10 cellular contexts compared by ENCODE assay signal in genomic region chr13:33205804-33206221, GRCh38.
DNase-seq lines count a peak whose midpoint lies in the region; ATAC-seq and TF ChIP-seq lines count a peak whose summit lies in the region.
"Had no signal": no experiment of that assay in that cellular context is flagged by ENCODE, and none has a peak within 500 bp of the region (broad histone marks: within the 10 kb centered on the region; RNA-seq: fewer than 3 reads in every experiment).

No MANE protein-coding gene starts in this region.

- 54 to 58% methylated on average over 6 of the region's 6 CpGs for WGBS in testis, 2 donors

- H3K4me1 Mint-ChIP-seq in activated T-cell treated with anti-CD3 and anti-CD28 coated beads, Interleukin-2, amount 50 U/mL, for 72 hours (ENCODE audit: low read depth), result peaks cover 23% of the 10 kb centered on the region

- no peak for TF ChIP-seq POLR2A in testis (IDR thresholded peaks at IDR 0.05)

- H3K27ac Mint-ChIP-seq in activated T-cell treated with anti-CD3 and anti-CD28 coated beads, Interleukin-2, amount 50 U/mL, for 72 hours, result no peak overlapping the region

- no peak for DNase-seq in activated T-cell treated with anti-CD3 and anti-CD28 coated beads, Interleukin-2, amount 50 U/mL, for 72 hours
- DNase-seq in activated T-cell treated with anti-CD3 and anti-CD28 coated beads for 4 hours (no peak), NCI-H1694 (lab: John Stamatoyannopoulos, UW) (peak; percentile 8), foreskin melanocyte (peak; percentile 69), upper lobe of right lung (no peak), ureter (ENCODE audit: low spot score) (no peak), testis (no peak)
- DNase-seq: CD4-positive, CD25-positive, alpha-beta regulatory T cell had no signal

- H3K27ac ChIP-seq in upper lobe of right lung, result peak overlapping the region; percentile 74
- H3K27ac ChIP-seq in testis, result peak overlapping the region in 1 of 2 donors; percentile 61

- TF ChIP-seq CTCF in upper lobe of right lung (IDR thresholded peaks at IDR 0.05), result no peak
- TF ChIP-seq CTCF in testis (IDR thresholded peaks at IDR 0.05), result no peak

- H3K9me3 ChIP-seq in upper lobe of right lung (no peaks in the 10 kb centered on the region), testis (no peaks in the 10 kb centered on the region)
- H3K9me3 ChIP-seq: mucosa of descending colon had no signal

- H3K27me3 Mint-ChIP-seq in activated T-cell treated with anti-CD3 and anti-CD28 coated beads, Interleukin-2, amount 50 U/mL, for 72 hours (ENCODE audit: low read depth), result peaks cover 28% of the 10 kb centered on the region

- intact Hi-C loops in upper lobe of right lung (cut with DNase I) (no loop called here), testis (cut with DNase I; ENCODE audit: low total_unique reads) (no loop called here)

- no peaks in the 10 kb centered on the region for H3K9me3 Mint-ChIP-seq in activated T-cell treated with anti-CD3 and anti-CD28 coated beads, Interleukin-2, amount 50 U/mL, for 72 hours

- H3K4me1 ChIP-seq in upper lobe of right lung (peaks cover 44% of the 10 kb centered on the region), testis (peaks cover 24% of the 10 kb centered on the region)

- no peaks in the 10 kb centered on the region for H3K27me3 ChIP-seq in upper lobe of right lung
- no peaks in the 10 kb centered on the region for H3K27me3 ChIP-seq in testis

- H3K4me3 ChIP-seq in upper lobe of right lung, result peak overlapping the region; percentile 37
- no peak overlapping the region for H3K4me3 ChIP-seq in testis
- H3K4me3 ChIP-seq: mucosa of descending colon had no signal

- ATAC-seq in activated T-cell treated with anti-CD3 and anti-CD28 coated beads, Interleukin-2, amount 50 U/mL, for 72 hours (replicated peaks in 1 of 2), result peak in 1 of 2 donors; percentile 45
- ATAC-seq in upper lobe of right lung, result no peak
- no peak for ATAC-seq in HG03565 (IDR thresholded peaks at IDR 0.05; ENCODE audit: unreplicated experiment)
- ATAC-seq: mucosa of descending colon had no signal

- peak overlapping the region; percentile 31 to 34 for H3K4me3 Mint-ChIP-seq in activated T-cell treated with anti-CD3 and anti-CD28 coated beads, Interleukin-2, amount 50 U/mL, for 72 hours
- H3K4me3 Mint-ChIP-seq: CD4-positive, CD25-positive, alpha-beta regulatory T cell had no signal

- H3K36me3 Mint-ChIP-seq in activated T-cell treated with anti-CD3 and anti-CD28 coated beads, Interleukin-2, amount 50 U/mL, for 72 hours (ENCODE audit: insufficient read depth in 2 of 2), result no peaks in the 10 kb centered on the region
- H3K36me3 Mint-ChIP-seq: CD4-positive, CD25-positive, alpha-beta regulatory T cell had no signal

- H3K36me3 ChIP-seq in upper lobe of right lung, result no peaks in the 10 kb centered on the region
- H3K36me3 ChIP-seq in testis (ENCODE audit: low read depth, missing control alignments), result no peaks in the 10 kb centered on the region

Comparison
In these comparisons a context has a peak if more than half of its experiments do, and no peak if none do; other contexts are left out.
1. DNase-seq: peak in NCI-H1694 (single experiment) and foreskin melanocyte (single experiment); none in activated T-cell treated with anti-CD3 and anti-CD28 coated beads, Interleukin-2, amount 50 U/mL, for 72 hours (0 of 2), activated T-cell treated with anti-CD3 and anti-CD28 coated beads for 4 hours (single experiment), upper lobe of right lung (single experiment), ureter (single experiment) and testis (single experiment).